ENCODE assay signal across 18 cellular contexts in the genomic region with DNA sequence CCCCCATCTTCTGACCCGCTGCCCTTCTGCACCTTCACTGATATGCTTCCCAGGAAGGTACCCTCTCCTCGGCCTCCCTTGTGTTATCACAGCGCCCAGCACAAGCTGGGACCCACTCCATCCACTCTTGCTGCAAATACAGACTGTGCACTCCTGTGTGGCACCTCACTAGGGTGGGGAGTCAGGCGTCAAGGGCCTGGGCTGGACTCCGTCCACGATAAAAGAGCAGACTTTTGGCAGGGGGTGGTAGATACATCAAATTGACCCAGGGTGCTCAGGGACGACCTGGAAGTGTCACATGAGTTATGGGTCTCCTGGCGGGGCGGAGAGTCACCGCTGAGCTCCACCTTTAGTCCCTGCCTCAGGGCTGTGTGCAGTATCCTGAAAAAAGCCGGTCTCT. TPM values are rescaled to one million over a fixed set of nuclear protein-coding genes. Genes with fewer than 3 reads are reported as not detected.
DNase-seq lines count a peak whose midpoint lies in the region; ATAC-seq and TF ChIP-seq lines count a peak whose summit lies in the region.
"Had no signal": no experiment of that assay in that cellular context is flagged by ENCODE, and none has a peak within 500 bp of the region (broad histone marks: within the 10 kb centered on the region; RNA-seq: fewer than 3 reads in every experiment).

No MANE protein-coding gene starts in this region.

- H4K20me1 ChIP-seq in Karpas-422 (ENCODE audit: insufficient read depth, low read depth, low read length): no peaks in the 10 kb centered on the region

- H3K9me3 ChIP-seq in colonic mucosa: no peaks in the 10 kb centered on the region
- no peaks in the 10 kb centered on the region for H3K9me3 ChIP-seq in Karpas-422 (ENCODE audit: low read length)
- H3K9me3 ChIP-seq: esophagus squamous epithelium had no signal

- peaks cover 33% of the 10 kb centered on the region for H3K4me1 ChIP-seq in colonic mucosa
- H3K4me1 ChIP-seq in Karpas-422 (ENCODE audit: low read length): peaks cover 32% of the 10 kb centered on the region
- H3K4me1 ChIP-seq: parathyroid adenoma had no signal

- DNase-seq in activated CD4-positive, alpha-beta T cell treated with anti-CD3 and anti-CD28 coated beads, Interleukin-2, amount 10 ng/mL, durations not matched to agents 24 days and 14 days: no peak
- no peak for DNase-seq in activated CD4-positive, alpha-beta T cell treated with anti-CD3 and anti-CD28 coated beads for 1 hour
- DNase-seq in HT-29 (ENCODE audit: low spot score): peak; percentile 33
- DNase-seq in colonic mucosa: peak; percentile 46
- no peak for DNase-seq in nephron progenitor cell
- DNase-seq in KBM-7: no peak
- DNase-seq in Karpas-422: no peak
- DNase-seq: esophagus squamous epithelium; H9; midbrain; NCI-H69; stimulated activated naive CD4-positive, alpha-beta T cell treated with Interleukin-2 at 50 U/mL for 16 hours had no signal

- H3K36me3 ChIP-seq in colonic mucosa (no peaks in the 10 kb centered on the region), Karpas-422 (ENCODE audit: insufficient read depth, low read length) (no peaks in the 10 kb centered on the region)
- H3K36me3 ChIP-seq: esophagus squamous epithelium had no signal

- H3K27me3 ChIP-seq in colonic mucosa (no peaks in the 10 kb centered on the region), Karpas-422 (ENCODE audit: low read length) (no peaks in the 10 kb centered on the region)

- H3K79me2 ChIP-seq in Karpas-422 (ENCODE audit: low read length): no peaks in the 10 kb centered on the region

- peak overlapping the region; percentile 43 for H3K4me3 Mint-ChIP-seq in activated CD4-positive, alpha-beta T cell treated with anti-CD3 and anti-CD28 coated beads, Interleukin-2, amount 10 ng/mL, durations not matched to agents 24 days and 14 days
- peak overlapping the region; percentile 17 for H3K4me3 Mint-ChIP-seq in nephron progenitor cell
- H3K4me3 Mint-ChIP-seq: WTC11 had no signal

- H3K9ac ChIP-seq in colonic mucosa (ENCODE audit: low read depth in 2 of 2, low read length in 2 of 2) (peak overlapping the region in 1 of 2 donors; percentile 71), Karpas-422 (ENCODE audit: low read length) (no peak overlapping the region)
- H3K9ac ChIP-seq: parathyroid adenoma had no signal

- intact Hi-C loops in activated CD4-positive, alpha-beta T cell treated with anti-CD3 and anti-CD28 coated beads, Interleukin-2, amount 10 ng/mL, durations not matched to agents 24 days and 14 days (cut with micrococcal nuclease): loop anchor here (5.0 kb wide), 2 partner anchors 89 to 444 kb away; a partner anchor contains a TSS
- intact Hi-C loops in colonic mucosa (cut with DNase I): no loop called here

- TF ChIP-seq CTCF in colonic mucosa (IDR thresholded peaks at IDR 0.05): no peak
- TF ChIP-seq CTCF in nephron progenitor cell (IDR thresholded peaks at IDR 0.05): no peak

- no peaks in the 10 kb centered on the region for H3K9me2 ChIP-seq in Karpas-422 (replicated peaks; ENCODE audit: insufficient read depth, low read length)

- in situ Hi-C loops in KBM-7 (cut with MboI; ENCODE audit: low pct_unique_long_range_greater_than_20kb, low sequenced_read_pairs): no loop called here

- no peak for ATAC-seq in GM19395 (IDR thresholded peaks at IDR 0.05; ENCODE audit: unreplicated experiment)

- no peaks in the 10 kb centered on the region for H3K36me3 Mint-ChIP-seq in activated CD4-positive, alpha-beta T cell treated with anti-CD3 and anti-CD28 coated beads, Interleukin-2, amount 10 ng/mL, durations not matched to agents 24 days and 14 days (ENCODE audit: low read depth)
- H3K36me3 Mint-ChIP-seq in nephron progenitor cell (ENCODE audit: low read depth): no peaks in the 10 kb centered on the region
- H3K36me3 Mint-ChIP-seq: WTC11 had no signal

- peak overlapping the region; percentile 17 for H3K27ac ChIP-seq in colonic mucosa
- no peak overlapping the region for H3K27ac ChIP-seq in Karpas-422 (ENCODE audit: low read length)
- H3K27ac ChIP-seq: A549, dorsolateral prefrontal cortex, esophagus squamous epithelium, parathyroid adenoma had no signal

- H3K4me3 ChIP-seq in colonic mucosa (peak overlapping the region; percentile 48), Karpas-422 (ENCODE audit: low read length) (no peak overlapping the region)

- no peak overlapping the region for H2AFZ ChIP-seq in Karpas-422 (ENCODE audit: low read length)
- H2AFZ ChIP-seq: parathyroid adenoma had no signal

- no peak overlapping the region for H3K27ac Mint-ChIP-seq in activated CD4-positive, alpha-beta T cell treated with anti-CD3 and anti-CD28 coated beads, Interleukin-2, amount 10 ng/mL, durations not matched to agents 24 days and 14 days
- no peak overlapping the region for H3K27ac Mint-ChIP-seq in nephron progenitor cell
- H3K27ac Mint-ChIP-seq: H9, WTC11 had no signal

- H3K4me1 Mint-ChIP-seq in activated CD4-positive, alpha-beta T cell treated with anti-CD3 and anti-CD28 coated beads, Interleukin-2, amount 10 ng/mL, durations not matched to agents 24 days and 14 days: peaks cover 13% of the 10 kb centered on the region
- H3K4me1 Mint-ChIP-seq in nephron progenitor cell: peaks cover 3% of the 10 kb centered on the region

- no peak overlapping the region for H3K4me2 ChIP-seq in Karpas-422 (ENCODE audit: low read depth, low read length, poor library complexity, severe bottlenecking)

- H3K9me3 Mint-ChIP-seq in activated CD4-positive, alpha-beta T cell treated with anti-CD3 and anti-CD28 coated beads, Interleukin-2, amount 10 ng/mL, durations not matched to agents 24 days and 14 days: no peaks in the 10 kb centered on the region
- peaks cover 20% of the 10 kb centered on the region for H3K9me3 Mint-ChIP-seq in nephron progenitor cell

- peaks cover 30% of the 10 kb centered on the region for H3K27me3 Mint-ChIP-seq in activated CD4-positive, alpha-beta T cell treated with anti-CD3 and anti-CD28 coated beads, Interleukin-2, amount 10 ng/mL, durations not matched to agents 24 days and 14 days
- peaks cover 92% of the 10 kb centered on the region for H3K27me3 Mint-ChIP-seq in nephron progenitor cell (ENCODE audit: low read depth, poor library complexity)

RNA-seq across cellular contexts. Expression of a gene that starts 0.9 kb away (rescaled TPM):
- not detected in 2 replicates for total RNA-seq in activated CD4-positive, alpha-beta T cell treated with anti-CD3 and anti-CD28 coated beads, Interleukin-2, amount 10 ng/mL, durations not matched to agents 24 days and 14 days
- 1.7 and 1.8 TPM in 2 replicates for total RNA-seq in HT-29 (2014; rRNA removed; shearing (Covaris generic))
- 1 to 10 TPM; 1.3 to 1.9 TPM for total RNA-seq in colonic mucosa
- total RNA-seq in Karpas-422 (2014; rRNA removed; shearing (Covaris generic); ENCODE audit: low replicate concordance): not detected in 2 replicates
- total RNA-seq: esophagus squamous epithelium, MCF 10A had no signal

RNA-seq across cellular contexts. Expression of a gene that starts 1.4 kb away (rescaled TPM):
- total RNA-seq in activated CD4-positive, alpha-beta T cell treated with anti-CD3 and anti-CD28 coated beads, Interleukin-2, amount 10 ng/mL, durations not matched to agents 24 days and 14 days: 6.4 TPM in 2 replicates
- total RNA-seq in HT-29 (2014; rRNA removed; shearing (Covaris generic)): 9.2 and 9.9 TPM in 2 replicates
- 10 to 100 TPM; 51.4 to 55.8 TPM for total RNA-seq in colonic mucosa
- total RNA-seq in Karpas-422 (2014; rRNA removed; shearing (Covaris generic); ENCODE audit: low replicate concordance): not detected in 2 replicates
- total RNA-seq: MCF 10A had no signal

RNA-seq across cellular contexts. Expression of a gene that starts 42.9 kb away (rescaled TPM):
- total RNA-seq in activated CD4-positive, alpha-beta T cell treated with anti-CD3 and anti-CD28 coated beads, Interleukin-2, amount 10 ng/mL, durations not matched to agents 24 days and 14 days: 61.8 and 62.9 TPM in 2 replicates
- total RNA-seq in HT-29 (2014; rRNA removed; shearing (Covaris generic)): 114 and 126 TPM in 2 replicates
- 10 to 100 TPM; 35.6 to 59.0 TPM for total RNA-seq in colonic mucosa
- total RNA-seq in Karpas-422 (2014; rRNA removed; shearing (Covaris generic); ENCODE audit: low replicate concordance): 25.3 and 47.5 TPM in 2 replicates

Comparison
In these comparisons a context has a peak if more than half of its experiments do, and no peak if none do; other contexts are left out.
1. DNase-seq: peak in HT-29 (single experiment) and colonic mucosa (single experiment); none in activated CD4-positive, alpha-beta T cell treated with anti-CD3 and anti-CD28 coated beads, Interleukin-2, amount 10 ng/mL, durations not matched to agents 24 days and 14 days (single experiment), activated CD4-positive, alpha-beta T cell treated with anti-CD3 and anti-CD28 coated beads for 1 hour (single experiment), nephron progenitor cell (single experiment), KBM-7 (single experiment) and Karpas-422 (single experiment).